Comparison of ENCODE assay signal across 25 cellular contexts in the genomic region with DNA sequence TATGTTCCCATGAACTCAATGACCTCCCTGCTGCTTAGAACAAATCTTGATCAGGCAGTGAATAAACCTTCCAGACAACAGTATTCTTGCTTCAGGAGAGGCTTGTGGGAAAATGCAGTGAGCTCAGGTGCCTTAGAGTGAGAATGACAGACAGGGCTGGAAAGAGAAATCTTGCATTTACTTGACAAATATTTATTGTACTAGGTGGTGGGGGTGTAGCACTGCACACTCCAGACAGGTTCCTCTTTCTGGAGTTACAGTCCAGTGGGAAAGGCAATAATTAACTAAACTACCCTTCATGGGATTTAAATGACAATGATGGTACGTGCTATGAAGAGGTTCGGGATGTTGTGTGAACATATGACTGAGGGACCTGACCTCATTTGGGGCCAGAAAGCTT.
DNase-seq lines count a peak whose midpoint lies in the region; ATAC-seq, FAIRE-seq and TF ChIP-seq lines count a peak whose summit lies in the region.
"Had no signal": no experiment of that assay in that cellular context is flagged by ENCODE, and none has a peak within 500 bp of the region (broad histone marks: within the 10 kb centered on the region; RNA-seq: fewer than 3 reads in every experiment).

No MANE protein-coding gene starts in this region.

- no peak overlapping the region for H3K4me2 ChIP-seq in HepG2 (ENCODE audit: low read depth, low read length)
- H3K4me2 ChIP-seq: BLaER1 treated with 17β-estradiol and CSF1 and Interleukin-3, amounts not matched to agents 10 nM and 100 nM; PC-9 had no signal

- no TSS peak for BruUV-seq in HepG2 (replicated peaks; lab: Mats Ljungman, UMichigan)

- H3K27ac ChIP-seq in HepG2 (ENCODE audit: extremely low read length, insufficient read depth, low read length) (no peak overlapping the region), pancreas (peak overlapping the region; percentile 38 to 77 (median 60))
- H3K27ac ChIP-seq: BLaER1 treated with 17β-estradiol and CSF1 and Interleukin-3, amounts not matched to agents 10 nM and 100 nM; PC-9; SJSA1 had no signal

- CTCF ChIA-PET in HepG2 (lab: Yijun Ruan, JAX; ENCODE audit: low intra/inter-chr PET ratio, low total read pairs) = no interaction called here

- no peaks in the 10 kb centered on the region for H3K9me3 ChIP-seq in HepG2 (ENCODE audit: low read length)
- no peaks in the 10 kb centered on the region for H3K9me3 ChIP-seq in pancreas
- H3K9me3 ChIP-seq: SJSA1 had no signal

- WGBS in HepG2 (ENCODE audit: low lambda C conversion rate) = 3% methylated on average over 2 of the region's 2 CpGs
- WGBS in pancreas, 2 donors = 12 to 18% methylated on average over 2 of the region's 2 CpGs

- H4K20me1 ChIP-seq in HepG2 (ENCODE audit: insufficient read depth, low read length) = no peaks in the 10 kb centered on the region
- H4K20me1 ChIP-seq: BLaER1 treated with 17β-estradiol and CSF1 and Interleukin-3, amounts not matched to agents 10 nM and 100 nM had no signal

- H3K27me3 ChIP-seq in HepG2 (ENCODE audit: control insufficient read depth in 1 of 2, insufficient read depth in 2 of 2, low read length in 2 of 2) (no peaks in the 10 kb centered on the region), pancreas (no peaks in the 10 kb centered on the region), H7 (ENCODE audit: control insufficient read depth, insufficient read depth, low read length) (no peaks in the 10 kb centered on the region)
- H3K27me3 ChIP-seq: BLaER1 treated with 17β-estradiol and CSF1 and Interleukin-3, amounts not matched to agents 10 nM and 100 nM; SJSA1 had no signal

- TF ChIP-seq RAD21 in HepG2 (CRISPR knock-in tag; IDR thresholded peaks at IDR 0.05) = no peak

- no peak for DNase-seq in RCC 7860 (ENCODE audit: low spot score)
- peak; percentile 5 for DNase-seq in glomerular visceral epithelial cell (ENCODE audit: extremely low spot score)
- DNase-seq in HepG2 (ENCODE audit: low spot score) = no peak
- peak in 4 of 6 donors; percentile 23 to 54 (median 48) for DNase-seq in pancreas
- DNase-seq in H7 = no peak
- DNase-seq in Ammon's horn (ENCODE audit: low spot score) = no peak
- DNase-seq in effector CD4-positive, alpha-beta T cell = no peak
- DNase-seq: CD4-positive, alpha-beta memory T cell; COR-L47; H9; HFFc6; IMR-90; KG1; MM.1S; NCI-H2029; NCI-H526; PC-9; Right ventricle myocardium superior; RPMI8226 had no signal

- peak; percentile 53 for ATAC-seq in HepG2
- peak; percentile 91 to 95 (median 92) for ATAC-seq in pancreas
- ATAC-seq in HG03469 (IDR thresholded peaks at IDR 0.05; ENCODE audit: unreplicated experiment) = no peak

- no peak for TF ChIP-seq CTCF in HepG2 (CRISPR knock-in tag; IDR thresholded peaks at IDR 0.05)
- no peak for TF ChIP-seq CTCF in pancreas (IDR thresholded peaks at IDR 0.05)

- no peak for TF ChIP-seq POLR2A in HepG2 (IDR thresholded peaks at IDR 0.05; ENCODE audit: insufficient read depth in 1 of 2, low read depth in 2 of 2, low read length in 2 of 2)

- intact Hi-C loops in HepG2 (cut with micrococcal nuclease; ENCODE audit: unreplicated experiment) = no loop called here
- intact Hi-C loops in pancreas (cut with DNase I) = no loop called here

- H3K36me3 ChIP-seq in HepG2 (replicated peaks in 1 of 2; ENCODE audit: control insufficient read depth in 1 of 2, insufficient read depth in 2 of 2, low read length in 2 of 2) (no peaks in the 10 kb centered on the region), pancreas (no peaks in the 10 kb centered on the region), H7 (replicated peaks; ENCODE audit: control insufficient read depth, insufficient read depth, low read length) (no peaks in the 10 kb centered on the region)
- H3K36me3 ChIP-seq: BLaER1 treated with 17β-estradiol and CSF1 and Interleukin-3, amounts not matched to agents 10 nM and 100 nM; SJSA1 had no signal

- H3K9ac ChIP-seq in HepG2 (ENCODE audit: insufficient read depth, low read depth, low read length) = no peak overlapping the region
- H3K9ac ChIP-seq: BLaER1 treated with 17β-estradiol and CSF1 and Interleukin-3, amounts not matched to agents 10 nM and 100 nM had no signal

- peak; percentile 77 for FAIRE-seq in RCC 7860 (lab: Jason Lieb, UNC)
- FAIRE-seq in HepG2 (lab: Jason Lieb, UNC) = no peak
- no peak for FAIRE-seq in pancreas (lab: Jason Lieb, UNC)
- FAIRE-seq: A204.1, G401.6, GM19239 had no signal

- H3K4me1 ChIP-seq in HepG2 (ENCODE audit: insufficient read depth, low read length) = peaks cover 13% of the 10 kb centered on the region
- H3K4me1 ChIP-seq in pancreas = peaks cover 18 to 25% (median 21%) of the 10 kb centered on the region in 3 donors
- H3K4me1 ChIP-seq: BLaER1 treated with 17β-estradiol and CSF1 and Interleukin-3, amounts not matched to agents 10 nM and 100 nM; SJSA1 had no signal

- in situ Hi-C loops in HepG2 (cut with HindIII; ENCODE audit: extremely low pct_ligation_motif_present, low pct_unique_long_range_greater_than_20kb) = no loop called here

- no peak overlapping the region for H3K4me3 ChIP-seq in HepG2 (replicated peaks in 1 of 3; ENCODE audit: insufficient read depth in 1 of 3, low read depth in 2 of 3, low read length in 3 of 3)
- no peak overlapping the region for H3K4me3 ChIP-seq in pancreas
- H3K4me3 ChIP-seq in H7 (ENCODE audit: insufficient read depth, low read depth, low read length) = no peak overlapping the region
- H3K4me3 ChIP-seq: BLaER1 treated with 17β-estradiol and CSF1 and Interleukin-3, amounts not matched to agents 10 nM and 100 nM; PC-9; SJSA1 had no signal

- POLR2A ChIA-PET in HepG2 (lab: Yijun Ruan, JAX) = no interaction called here

- TF ChIP-seq EP300 in HepG2 (IDR thresholded peaks at IDR 0.05; ENCODE audit: low read depth in 2 of 2, low read length in 2 of 2) (no peak), HepG2 (CRISPR knock-in tag; IDR thresholded peaks at IDR 0.05; ENCODE audit: borderline replicate concordance) (no peak)

- H2AFZ ChIP-seq in HepG2 (ENCODE audit: low read length) = no peak overlapping the region
- H2AFZ ChIP-seq: PC-9 had no signal

- no peaks in the 10 kb centered on the region for H3K79me2 ChIP-seq in HepG2 (ENCODE audit: insufficient read depth, low read length)

TF ChIP-seq in HepG2, 621 proteins besides CTCF, POLR2A, EP300 and RAD21:
- TF ChIP-seq FOXA3 (CRISPR knock-in tag; IDR thresholded peaks at IDR 0.05) (no peak), HNF4G (IDR thresholded peaks at IDR 0.05; ENCODE audit: borderline replicate concordance, low read depth, low read length) (no peak), HNF4G (CRISPR knock-in tag; IDR thresholded peaks at IDR 0.05; ENCODE audit: borderline replicate concordance, low read depth) (no peak), ARID2 (CRISPR knock-in tag; IDR thresholded peaks at IDR 0.05; ENCODE audit: borderline replicate concordance) (no peak), ZNF251 (CRISPR knock-in tag; IDR thresholded peaks at IDR 0.05) (no peak), GFI1 (CRISPR knock-in tag; IDR thresholded peaks at IDR 0.05; ENCODE audit: borderline replicate concordance) (no peak), MATR3 (CRISPR knock-in tag; IDR thresholded peaks at IDR 0.05) (no peak), ONECUT2 (CRISPR knock-in tag; IDR thresholded peaks at IDR 0.05) (no peak)
- TF ChIP-seq, protein P1, sequence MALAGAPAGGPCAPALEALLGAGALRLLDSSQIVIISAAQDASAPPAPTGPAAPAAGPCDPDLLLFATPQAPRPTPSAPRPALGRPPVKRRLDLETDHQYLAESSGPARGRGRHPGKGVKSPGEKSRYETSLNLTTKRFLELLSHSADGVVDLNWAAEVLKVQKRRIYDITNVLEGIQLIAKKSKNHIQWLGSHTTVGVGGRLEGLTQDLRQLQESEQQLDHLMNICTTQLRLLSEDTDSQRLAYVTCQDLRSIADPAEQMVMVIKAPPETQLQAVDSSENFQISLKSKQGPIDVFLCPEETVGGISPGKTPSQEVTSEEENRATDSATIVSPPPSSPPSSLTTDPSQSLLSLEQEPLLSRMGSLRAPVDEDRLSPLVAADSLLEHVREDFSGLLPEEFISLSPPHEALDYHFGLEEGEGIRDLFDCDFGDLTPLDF (CRISPR knock-in tag; IDR thresholded peaks at IDR 0.05) = no peak
- TF ChIP-seq, protein P2, sequence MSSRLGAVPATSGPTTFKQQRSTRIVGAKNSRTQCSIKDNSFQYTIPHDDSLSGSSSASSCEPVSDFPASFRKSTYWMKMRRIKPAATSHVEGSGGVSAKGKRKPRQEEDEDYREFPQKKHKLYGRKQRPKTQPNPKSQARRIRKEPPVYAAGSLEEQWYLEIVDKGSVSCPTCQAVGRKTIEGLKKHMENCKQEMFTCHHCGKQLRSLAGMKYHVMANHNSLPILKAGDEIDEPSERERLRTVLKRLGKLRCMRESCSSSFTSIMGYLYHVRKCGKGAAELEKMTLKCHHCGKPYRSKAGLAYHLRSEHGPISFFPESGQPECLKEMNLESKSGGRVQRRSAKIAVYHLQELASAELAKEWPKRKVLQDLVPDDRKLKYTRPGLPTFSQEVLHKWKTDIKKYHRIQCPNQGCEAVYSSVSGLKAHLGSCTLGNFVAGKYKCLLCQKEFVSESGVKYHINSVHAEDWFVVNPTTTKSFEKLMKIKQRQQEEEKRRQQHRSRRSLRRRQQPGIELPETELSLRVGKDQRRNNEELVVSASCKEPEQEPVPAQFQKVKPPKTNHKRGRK (CRISPR knock-in tag; IDR thresholded peaks at IDR 0.05) = no peak
- TF ChIP-seq, protein P3, sequence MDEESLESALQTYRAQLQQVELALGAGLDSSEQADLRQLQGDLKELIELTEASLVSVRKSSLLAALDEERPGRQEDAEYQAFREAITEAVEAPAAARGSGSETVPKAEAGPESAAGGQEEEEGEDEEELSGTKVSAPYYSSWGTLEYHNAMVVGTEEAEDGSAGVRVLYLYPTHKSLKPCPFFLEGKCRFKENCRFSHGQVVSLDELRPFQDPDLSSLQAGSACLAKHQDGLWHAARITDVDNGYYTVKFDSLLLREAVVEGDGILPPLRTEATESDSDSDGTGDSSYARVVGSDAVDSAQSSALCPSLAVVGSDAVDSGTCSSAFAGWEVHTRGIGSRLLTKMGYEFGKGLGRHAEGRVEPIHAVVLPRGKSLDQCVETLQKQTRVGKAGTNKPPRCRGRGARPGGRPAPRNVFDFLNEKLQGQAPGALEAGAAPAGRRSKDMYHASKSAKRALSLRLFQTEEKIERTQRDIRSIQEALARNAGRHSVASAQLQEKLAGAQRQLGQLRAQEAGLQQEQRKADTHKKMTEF (CRISPR knock-in tag; IDR thresholded peaks at IDR 0.05) = no peak

Comparison
In these comparisons a context has a peak if more than half of its experiments do, and no peak if none do; other contexts are left out.
1. DNase-seq: peak in glomerular visceral epithelial cell (single experiment) and pancreas (4 of 6); none in RCC 7860 (single experiment), HepG2 (single experiment), H7 (single experiment), Ammon's horn (single experiment) and effector CD4-positive, alpha-beta T cell (single experiment).